In genomic region chr14:100546051-100546443, GRCh38 we compare ENCODE assay signal across 9 cellular contexts. TPM values are rescaled to one million over a fixed set of nuclear protein-coding genes. Genes with fewer than 3 reads are reported as not detected.
A peak's percentile ranks its signal among the peaks of the same experiment; 100 is the strongest.
DNase-seq lines count a peak whose midpoint lies in the region; ATAC-seq, FAIRE-seq and TF ChIP-seq lines count a peak whose summit lies in the region.
"Had no signal": no experiment of that assay in that cellular context is flagged by ENCODE, and none has a peak within 500 bp of the region (broad histone marks: within the 10 kb centered on the region; RNA-seq: fewer than 3 reads in every experiment).

No MANE protein-coding gene starts in this region.

- H3K27ac Mint-ChIP-seq in activated naive CD8-positive, alpha-beta T cell treated with anti-CD3 and anti-CD28 coated beads for 36 hours = no peak overlapping the region
- no peak overlapping the region for H3K27ac Mint-ChIP-seq in nephron progenitor cell

- H3K27me3 ChIP-seq in ACC112 (ENCODE audit: insufficient read depth, low read length) = no peaks in the 10 kb centered on the region

- DNase-seq in GM13977 (ENCODE audit: low spot score) = peak; percentile 84
- peak; percentile 50 for DNase-seq in activated naive CD8-positive, alpha-beta T cell treated with anti-CD3 and anti-CD28 coated beads for 36 hours
- no peak for DNase-seq in kidney
- DNase-seq in nephron progenitor cell = no peak
- no peak for DNase-seq in NCI-H1417 (lab: John Stamatoyannopoulos, UW)

- H3K27me3 Mint-ChIP-seq in activated naive CD8-positive, alpha-beta T cell treated with anti-CD3 and anti-CD28 coated beads for 36 hours = no peaks in the 10 kb centered on the region
- peaks cover 27% of the 10 kb centered on the region for H3K27me3 Mint-ChIP-seq in nephron progenitor cell (ENCODE audit: low read depth, poor library complexity)

- in situ Hi-C loops in GM13977 (cut with MboI; ENCODE audit: low pct_unique_long_range_greater_than_20kb, low sequenced_read_pairs, unreplicated experiment) = no loop called here

- no peak for ATAC-seq in GM18517 (IDR thresholded peaks at IDR 0.05; ENCODE audit: unreplicated experiment)
- ATAC-seq in HG02884 (IDR thresholded peaks at IDR 0.05; ENCODE audit: unreplicated experiment) = no peak

- peak overlapping the region in 1 of 2 donors; percentile 40 for H3K9ac ChIP-seq in kidney (ENCODE audit: low read length in 2 of 2)

- H2AFZ ChIP-seq in ACC112 (ENCODE audit: low read length, unreplicated experiment) = peak overlapping the region; percentile 77

- H3K4me3 Mint-ChIP-seq in activated naive CD8-positive, alpha-beta T cell treated with anti-CD3 and anti-CD28 coated beads for 36 hours = no peak overlapping the region
- H3K4me3 Mint-ChIP-seq in nephron progenitor cell = no peak overlapping the region

- no peak for TF ChIP-seq CTCF in GM13977 (IDR thresholded peaks at IDR 0.05; ENCODE audit: extremely low read depth, insufficient read depth, missing control alignments)
- TF ChIP-seq CTCF in kidney (IDR thresholded peaks at IDR 0.05; ENCODE audit: borderline replicate concordance, extremely low read depth, insufficient read depth) = no peak
- no peak for TF ChIP-seq CTCF in nephron progenitor cell (IDR thresholded peaks at IDR 0.05)

- H3K27ac ChIP-seq in ACC112 (ENCODE audit: low read depth, low read length) = no peak overlapping the region
- peak overlapping the region; percentile 26 to 51 for H3K27ac ChIP-seq in kidney (ENCODE audit: low read depth in 2 of 2, low read length in 2 of 2)

- no peaks in the 10 kb centered on the region for H3K79me2 ChIP-seq in ACC112 (ENCODE audit: control insufficient read depth, insufficient read depth, low read length, unreplicated experiment)

- no peaks in the 10 kb centered on the region for H3K36me3 ChIP-seq in ACC112 (ENCODE audit: insufficient read depth, low read length)
- H3K36me3 ChIP-seq in kidney (ENCODE audit: control insufficient read depth in 1 of 2, insufficient read depth in 2 of 2, low read length in 2 of 2) = no peaks in the 10 kb centered on the region

- peaks cover 26% of the 10 kb centered on the region for H3K4me1 Mint-ChIP-seq in activated naive CD8-positive, alpha-beta T cell treated with anti-CD3 and anti-CD28 coated beads for 36 hours
- peaks cover 25% of the 10 kb centered on the region for H3K4me1 Mint-ChIP-seq in nephron progenitor cell

- H3K4me3 ChIP-seq in ACC112 (ENCODE audit: low read depth, low read length) = peak overlapping the region; percentile 53; the same call in 1 of the 2 replicates
- H3K4me3 ChIP-seq in kidney (ENCODE audit: low read length in 2 of 2) = peak overlapping the region; percentile 4 to 29

- intact Hi-C loops in kidney (cut with DNase I) = no loop called here

- no peaks in the 10 kb centered on the region for H3K9me3 ChIP-seq in kidney (ENCODE audit: control insufficient read depth in 1 of 2, low read length in 2 of 2)

- H3K36me3 Mint-ChIP-seq in activated naive CD8-positive, alpha-beta T cell treated with anti-CD3 and anti-CD28 coated beads for 36 hours = no peaks in the 10 kb centered on the region
- no peaks in the 10 kb centered on the region for H3K36me3 Mint-ChIP-seq in nephron progenitor cell (ENCODE audit: low read depth)

- FAIRE-seq in kidney (lab: Jason Lieb, UNC) = no peak

- H3K4me1 ChIP-seq in ACC112 (ENCODE audit: control insufficient read depth, insufficient read depth, low read length, unreplicated experiment) (no peaks in the 10 kb centered on the region), kidney (ENCODE audit: control insufficient read depth in 1 of 2, insufficient read depth in 1 of 2, low read depth in 1 of 2, low read length in 2 of 2) (peaks cover 7 to 16% of the 10 kb centered on the region in 2 donors)

- no peaks in the 10 kb centered on the region for H3K9me3 Mint-ChIP-seq in activated naive CD8-positive, alpha-beta T cell treated with anti-CD3 and anti-CD28 coated beads for 36 hours
- H3K9me3 Mint-ChIP-seq in nephron progenitor cell = no peaks in the 10 kb centered on the region
- H3K9me3 Mint-ChIP-seq: T-helper 1 cell treated with Interleukin-12 subunit alpha and Interleukin-12 subunit beta and Interleukin-4 antibody, amounts not matched to agents 30 μg/mL and 1 μg/mL, for 36 hours had no signal

RNA-seq across cellular contexts. Expression of gene BEGAIN, which starts 41.2 kb away (rescaled TPM):
- 1 to 10 TPM; 5.9 to 6.6 TPM for total RNA-seq in activated naive CD8-positive, alpha-beta T cell treated with anti-CD3 and anti-CD28 coated beads for 36 hours
- 1.4 TPM for total RNA-seq in kidney
- 0.52 TPM for polyA plus RNA-seq in kidney (ENCODE audit: insufficient read depth, low read depth, low replicate concordance)

Comparison
In these comparisons a context has a peak if more than half of its experiments do, and no peak if none do; other contexts are left out.
1. DNase-seq: peak in GM13977 (single experiment) and activated naive CD8-positive, alpha-beta T cell treated with anti-CD3 and anti-CD28 coated beads for 36 hours (single experiment); none in kidney (single experiment), nephron progenitor cell (single experiment) and NCI-H1417 (0 of 3).